In genomic region chr4:165663411-165663810, GRCh38 we compare ENCODE assay signal across 24 cellular contexts.
DNase-seq lines count a peak whose midpoint lies in the region; ATAC-seq, FAIRE-seq and TF ChIP-seq lines count a peak whose summit lies in the region.
"Had no signal": no experiment of that assay in that cellular context is flagged by ENCODE, and none has a peak within 500 bp of the region (broad histone marks: within the 10 kb centered on the region; RNA-seq: fewer than 3 reads in every experiment).

No MANE protein-coding gene starts in this region.

- H3K4me3 ChIP-seq in astrocyte (ENCODE audit: insufficient read depth, low read depth, low read length) (no peak overlapping the region), fibroblast of mammary gland (ENCODE audit: control insufficient read depth, low read depth, low read length) (no peak overlapping the region), neural progenitor cell (no peak overlapping the region), coronary artery (no peak overlapping the region)
- H3K4me3 ChIP-seq: BLaER1, GM12878, GM23248, HAP-1, SJSA1 had no signal

- H4K20me1 ChIP-seq in astrocyte (ENCODE audit: insufficient read depth, low read length) (no peaks in the 10 kb centered on the region), neural progenitor cell (ENCODE audit: low read depth) (no peaks in the 10 kb centered on the region)
- H4K20me1 ChIP-seq: BLaER1 had no signal

- H2AFZ ChIP-seq in astrocyte (ENCODE audit: low read depth, low read length) (no peak overlapping the region), neural progenitor cell (replicated peaks) (peak overlapping the region; percentile 74)
- H2AFZ ChIP-seq: GM23248 had no signal

- H3K4me1 Mint-ChIP-seq in astrocyte (ENCODE audit: low read depth, unreplicated experiment) (peaks cover 7% of the 10 kb centered on the region), neural progenitor cell (no peaks in the 10 kb centered on the region)
- no peaks in the 10 kb centered on the region for H3K4me1 Mint-ChIP-seq in natural killer cell treated with Interleukin-12 subunit alpha and Interleukin-12 subunit beta and Interleukin-15 and Interleukin-18, amount 100 ng/mL, for 72 hours (ENCODE audit: low read depth in 2 of 2)

- H3K9me3 ChIP-seq in astrocyte (ENCODE audit: insufficient read depth, low read depth, low read length), result no peaks in the 10 kb centered on the region
- H3K9me3 ChIP-seq in neural progenitor cell (ENCODE audit: low read depth), result no peaks in the 10 kb centered on the region
- H3K9me3 ChIP-seq: BLaER1, HAP-1, SJSA1 had no signal

- no peaks in the 10 kb centered on the region for H3K27me3 Mint-ChIP-seq in astrocyte (ENCODE audit: low read depth, unreplicated experiment)
- H3K27me3 Mint-ChIP-seq in neural progenitor cell (ENCODE audit: insufficient read depth, low read depth), result no peaks in the 10 kb centered on the region
- H3K27me3 Mint-ChIP-seq in natural killer cell treated with Interleukin-12 subunit alpha and Interleukin-12 subunit beta and Interleukin-15 and Interleukin-18, amount 100 ng/mL, for 72 hours, result no peaks in the 10 kb centered on the region

- no peak overlapping the region for H3K27ac ChIP-seq in astrocyte (ENCODE audit: low read depth, low read length)
- no peak overlapping the region for H3K27ac ChIP-seq in neural progenitor cell
- no peak overlapping the region for H3K27ac ChIP-seq in coronary artery
- H3K27ac ChIP-seq: BLaER1, GM23248, SJSA1 had no signal

- no peaks in the 10 kb centered on the region for H3K36me3 Mint-ChIP-seq in astrocyte (ENCODE audit: low read depth, unreplicated experiment)
- no peaks in the 10 kb centered on the region for H3K36me3 Mint-ChIP-seq in neural progenitor cell
- H3K36me3 Mint-ChIP-seq in natural killer cell treated with Interleukin-12 subunit alpha and Interleukin-12 subunit beta and Interleukin-15 and Interleukin-18, amount 100 ng/mL, for 72 hours, result no peaks in the 10 kb centered on the region

- no peak for TF ChIP-seq CTCF in astrocyte (IDR thresholded peaks at IDR 0.05; ENCODE audit: insufficient read depth, low read depth, low read length)
- no peak for TF ChIP-seq CTCF in fibroblast of mammary gland (conservative IDR thresholded peaks at IDR 0.05; ENCODE audit: control insufficient read depth, insufficient read depth, low read depth, low read length)
- TF ChIP-seq CTCF in neural progenitor cell (IDR thresholded peaks at IDR 0.05), result no peak
- no peak for TF ChIP-seq CTCF in coronary artery (IDR thresholded peaks at IDR 0.05)

- H3K36me3 ChIP-seq in astrocyte (ENCODE audit: insufficient read depth, low read length) (no peaks in the 10 kb centered on the region), neural progenitor cell (no peaks in the 10 kb centered on the region)
- H3K36me3 ChIP-seq: BLaER1, HAP-1, SJSA1 had no signal

- peak; percentile 13 for DNase-seq in GM03348 (ENCODE audit: low spot score)
- peak; percentile 34 for DNase-seq in astrocyte (ENCODE audit: low read depth)
- DNase-seq in fibroblast of mammary gland (ENCODE audit: low read depth), result peak; percentile 51
- DNase-seq in neural progenitor cell (ENCODE audit: low spot score), result no peak
- no peak for DNase-seq in natural killer cell treated with Interleukin-12 subunit alpha and Interleukin-12 subunit beta and Interleukin-15 and Interleukin-18, amount 100 ng/mL, for 72 hours (ENCODE audit: low spot score)
- no peak for DNase-seq in coronary artery (ENCODE audit: low spot score)
- DNase-seq: CD4-positive, alpha-beta T cell; GM23248; HFFc6; KBM-7; NCI-H1105 treated with DMSO at 0.1 percent for 48 hours; NCI-H146; NCI-H2029; NCI-H526 treated with DMSO at 0.1 percent for 48 hours; Right ventricle myocardium superior; RPMI8226 had no signal

- peaks cover 3% of the 10 kb centered on the region for H3K4me1 ChIP-seq in astrocyte (ENCODE audit: insufficient read depth, low read length)
- peaks cover 13% of the 10 kb centered on the region for H3K4me1 ChIP-seq in neural progenitor cell
- H3K4me1 ChIP-seq: BLaER1, HAP-1, SJSA1 had no signal

- H3K4me2 ChIP-seq in astrocyte (ENCODE audit: low read length), result no peak overlapping the region
- no peak overlapping the region for H3K4me2 ChIP-seq in neural progenitor cell
- H3K4me2 ChIP-seq: BLaER1 had no signal

- ATAC-seq in natural killer cell treated with Interleukin-12 subunit alpha and Interleukin-12 subunit beta and Interleukin-15 and Interleukin-18, amount 100 ng/mL, for 72 hours, result no peak
- no peak for ATAC-seq in GM18520 (IDR thresholded peaks at IDR 0.05; ENCODE audit: unreplicated experiment)
- no peak for ATAC-seq in HG02759 (IDR thresholded peaks at IDR 0.05; ENCODE audit: unreplicated experiment)
- ATAC-seq: GM12878 had no signal

- H3K9me3 Mint-ChIP-seq in astrocyte (ENCODE audit: unreplicated experiment) (no peaks in the 10 kb centered on the region), neural progenitor cell (peaks cover 7% of the 10 kb centered on the region)
- peaks cover 2% of the 10 kb centered on the region for H3K9me3 Mint-ChIP-seq in natural killer cell treated with Interleukin-12 subunit alpha and Interleukin-12 subunit beta and Interleukin-15 and Interleukin-18, amount 100 ng/mL, for 72 hours
- H3K9me3 Mint-ChIP-seq: HFFc6 had no signal

- no peak overlapping the region for H3K4me3 Mint-ChIP-seq in astrocyte (ENCODE audit: unreplicated experiment)
- no peak overlapping the region for H3K4me3 Mint-ChIP-seq in neural progenitor cell
- no peak overlapping the region for H3K4me3 Mint-ChIP-seq in natural killer cell treated with Interleukin-12 subunit alpha and Interleukin-12 subunit beta and Interleukin-15 and Interleukin-18, amount 100 ng/mL, for 72 hours
- H3K4me3 Mint-ChIP-seq: CD4-positive, alpha-beta T cell; HFFc6 had no signal

- no peak overlapping the region for H3K27ac Mint-ChIP-seq in astrocyte (ENCODE audit: unreplicated experiment)
- H3K27ac Mint-ChIP-seq in neural progenitor cell, result no peak overlapping the region
- no peak overlapping the region for H3K27ac Mint-ChIP-seq in natural killer cell treated with Interleukin-12 subunit alpha and Interleukin-12 subunit beta and Interleukin-15 and Interleukin-18, amount 100 ng/mL, for 72 hours
- H3K27ac Mint-ChIP-seq: CD4-positive, alpha-beta T cell; HFFc6 had no signal

- no peak overlapping the region for H3K9ac ChIP-seq in astrocyte (ENCODE audit: low read length)
- H3K9ac ChIP-seq in neural progenitor cell, result no peak overlapping the region
- H3K9ac ChIP-seq: BLaER1, GM23248 had no signal

- H3F3A ChIP-seq in neural progenitor cell (ENCODE audit: low read depth), result no peaks in the 10 kb centered on the region

- no peak for FAIRE-seq in astrocyte (lab: Jason Lieb, UNC)
- FAIRE-seq: A204.1, D721Med, GM12878 had no signal

- H3K79me2 ChIP-seq in astrocyte (ENCODE audit: insufficient read depth, low read length) (no peaks in the 10 kb centered on the region), neural progenitor cell (ENCODE audit: low read depth) (no peaks in the 10 kb centered on the region)

- H3K27me3 ChIP-seq in astrocyte (ENCODE audit: insufficient read depth, low read length) (no peaks in the 10 kb centered on the region), neural progenitor cell (no peaks in the 10 kb centered on the region)
- H3K27me3 ChIP-seq: BLaER1, SJSA1 had no signal

Comparison
In these comparisons a context has a peak if more than half of its experiments do, and no peak if none do; other contexts are left out.
1. DNase-seq: peak in GM03348 (single experiment), astrocyte (single experiment) and fibroblast of mammary gland (single experiment); none in neural progenitor cell (single experiment), natural killer cell treated with Interleukin-12 subunit alpha and Interleukin-12 subunit beta and Interleukin-15 and Interleukin-18, amount 100 ng/mL, for 72 hours (single experiment) and coronary artery (single experiment).